ENCODE assay signal across 32 cellular contexts in genomic region chr11:115578275-115578674, GRCh38.
"Had no signal": no experiment of that assay in that cellular context is flagged by ENCODE, and none has a peak within 500 bp of the region (broad histone marks: within the 10 kb centered on the region; RNA-seq: fewer than 3 reads in every experiment).

No MANE protein-coding gene starts in this region.

- H3K9ac ChIP-seq: neural progenitor cell had no signal

- H3K9me3 ChIP-seq: colonic mucosa, esophagus muscularis mucosa, gastroesophageal sphincter, heart right ventricle, lower lobe of right lung, mucosa of descending colon, prostate gland, spleen, thoracic aorta, tibial nerve, upper lobe of right lung, vagina had no signal

- FAIRE-seq: endothelial cell of umbilical vein had no signal

- H3K27ac ChIP-seq: colonic mucosa, esophagus muscularis mucosa, foreskin keratinocyte, gastroesophageal sphincter, heart right ventricle, lower lobe of right lung, neural progenitor cell, prostate gland, skin epidermis, spleen, thoracic aorta, tibial nerve, upper lobe of right lung, vagina had no signal

- DNase-seq: colonic mucosa; dermis blood vessel endothelial cell; effector memory CD4-positive, alpha-beta T cell; foreskin keratinocyte; heart right ventricle; hypothalamus; immature natural killer cell; islet precursor cell; kidney glomerular epithelial cell; left ventricle myocardium superior; lower lobe of right lung; mucosa of descending colon; naive B cell; nucleus accumbens; right cardiac atrium; spleen; stimulated activated CD4-positive, alpha-beta T cell treated with anti-CD3 and anti-CD28 coated beads, Interleukin-4, amount 100 ng/mL, for 4 hours; stimulated activated naive B cell treated with anti-CD40 and anti-IgM and Interleukin-4, amounts not matched to agents 10 μg/mL and 1 μg/mL and 100 μg/mL, for 72 hours; upper lobe of right lung had no signal

- H3K36me3 Mint-ChIP-seq: immature natural killer cell; mesothelial cell of epicardium; naive B cell; neural progenitor cell; stimulated activated naive B cell treated with anti-CD40 and anti-IgM and Interleukin-4, amounts not matched to agents 10 μg/mL and 1 μg/mL and 100 μg/mL, for 72 hours had no signal

- H3K27me3 ChIP-seq: colonic mucosa, esophagus muscularis mucosa, foreskin keratinocyte, heart right ventricle, neural progenitor cell, tibial nerve, upper lobe of right lung, vagina had no signal

- H3K4me2 ChIP-seq: neural progenitor cell had no signal

- H3K9me3 Mint-ChIP-seq: mesothelial cell of epicardium, nephron, neural progenitor cell had no signal

- H3K27ac Mint-ChIP-seq: immature natural killer cell; memory B cell; naive B cell; neural progenitor cell; stimulated activated naive B cell treated with anti-CD40 and anti-IgM and Interleukin-4, amounts not matched to agents 10 μg/mL and 1 μg/mL and 100 μg/mL, for 72 hours; stimulated activated naive CD8-positive, alpha-beta T cell treated with anti-CD3 and anti-CD28 coated beads, Interleukin-15, Interleukin-2, amounts not matched to agents 100 ng/mL and 50 ng/mL, for 24 hours had no signal

- H3K27me3 Mint-ChIP-seq: stimulated activated naive B cell treated with anti-CD40 and anti-IgM and Interleukin-4, amounts not matched to agents 10 μg/mL and 1 μg/mL and 100 μg/mL, for 72 hours; stimulated activated naive CD8-positive, alpha-beta T cell treated with anti-CD3 and anti-CD28 coated beads, Interleukin-15, Interleukin-2, amounts not matched to agents 100 ng/mL and 50 ng/mL, for 24 hours had no signal

- ATAC-seq: foreskin keratinocyte; gastroesophageal sphincter; left ventricle myocardium superior; lower lobe of right lung; mucosa of descending colon; right cardiac atrium; stimulated activated naive B cell treated with anti-CD40 and anti-IgM and Interleukin-4, amounts not matched to agents 10 μg/mL and 1 μg/mL and 100 μg/mL, for 72 hours; upper lobe of right lung had no signal

- H3K4me1 ChIP-seq: colonic mucosa, lower lobe of right lung, prostate gland, upper lobe of right lung, vagina had no signal

- H3K4me1 Mint-ChIP-seq: immature natural killer cell; memory B cell; naive B cell; stimulated activated naive B cell treated with anti-CD40 and anti-IgM and Interleukin-4, amounts not matched to agents 10 μg/mL and 1 μg/mL and 100 μg/mL, for 72 hours had no signal

- H3K4me3 ChIP-seq: colonic mucosa, esophagus muscularis mucosa, gastroesophageal sphincter, heart right ventricle, lower lobe of right lung, mucosa of descending colon, neural progenitor cell, prostate gland, skin epidermis, spleen, thoracic aorta, tibial nerve, upper lobe of right lung, vagina had no signal

- H3K36me3 ChIP-seq: colonic mucosa, esophagus muscularis mucosa, gastroesophageal sphincter, heart right ventricle, lower lobe of right lung, neural progenitor cell, prostate gland, spleen, thoracic aorta, tibial nerve, upper lobe of right lung, vagina had no signal

- H3K4me3 Mint-ChIP-seq: immature natural killer cell; memory B cell; mesothelial cell of epicardium; naive B cell; nephron; neural progenitor cell; stimulated activated naive B cell treated with anti-CD40 and anti-IgM and Interleukin-4, amounts not matched to agents 10 μg/mL and 1 μg/mL and 100 μg/mL, for 72 hours; stimulated activated naive CD8-positive, alpha-beta T cell treated with anti-CD3 and anti-CD28 coated beads, Interleukin-15, Interleukin-2, amounts not matched to agents 100 ng/mL and 50 ng/mL, for 24 hours had no signal

- H2AFZ ChIP-seq: neural progenitor cell had no signal
